ENCODE assay signal across 19 cellular contexts in the genomic region with DNA sequence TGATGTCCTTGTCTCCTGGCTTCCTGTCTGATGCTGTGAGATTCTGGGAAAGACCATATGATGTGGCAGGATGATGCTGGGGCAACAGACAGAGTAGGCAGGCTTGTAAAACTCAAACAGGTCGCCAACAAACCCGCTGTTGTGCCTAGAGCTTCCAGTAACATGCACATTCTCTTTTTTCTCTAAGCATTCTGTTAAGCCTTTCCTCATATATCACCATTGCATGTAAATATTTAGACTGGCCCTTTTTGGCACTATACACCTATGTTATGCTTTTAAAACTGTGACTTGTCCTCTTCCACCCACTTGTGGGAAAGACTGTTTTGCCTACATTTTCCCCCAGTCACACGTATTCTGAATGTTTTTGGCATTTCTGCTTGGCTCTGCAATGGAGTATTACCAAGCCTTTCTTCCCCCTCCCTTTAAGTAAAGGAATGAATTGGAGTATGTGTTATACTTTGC.
DNase-seq lines count a peak whose midpoint lies in the region; TF ChIP-seq lines count a peak whose summit lies in the region.
"Had no signal": no experiment of that assay in that cellular context is flagged by ENCODE, and none has a peak within 500 bp of the region (broad histone marks: within the 10 kb centered on the region; RNA-seq: fewer than 3 reads in every experiment).

No MANE protein-coding gene starts in this region.

- H3K79me1 ChIP-seq in neuronal stem cell (ENCODE audit: low read depth, low read length), result no peaks in the 10 kb centered on the region

- no peaks in the 10 kb centered on the region for H4K20me1 ChIP-seq in fibroblast of lung (ENCODE audit: control insufficient read depth, extremely low read depth, insufficient read depth, low read length)

- no peak overlapping the region for H2BK120ac ChIP-seq in neuronal stem cell (ENCODE audit: low read depth, low read length)

- H2BK15ac ChIP-seq in neuronal stem cell (ENCODE audit: low read length), result no peak overlapping the region

- no peak overlapping the region for H4K8ac ChIP-seq in neuronal stem cell (ENCODE audit: low read depth, low read length)

- peak; percentile 33 for DNase-seq in Ammon's horn (ENCODE audit: low spot score)
- DNase-seq in NCI-H748 treated with DMSO at 0.1 percent for 48 hours (lab: John Stamatoyannopoulos, UW), result peak; percentile 18
- DNase-seq in fibroblast of lung (ENCODE audit: low read depth in 2 of 2), result peak; percentile 56 to 66
- DNase-seq in neuronal stem cell (ENCODE audit: low spot score), result no peak
- no peak for DNase-seq in RKO (ENCODE audit: low spot score)
- DNase-seq in activated T-cell treated with anti-CD3 and anti-CD28 coated beads, Interleukin-2, amount 50 U/mL, for 1 hour, result no peak
- DNase-seq in stimulated activated CD4-positive, alpha-beta T cell treated with anti-CD3 and anti-CD28 coated beads, Interleukin-2, amount 100 ng/mL, for 24 hours, result no peak
- DNase-seq in esophagus squamous epithelium (lab: John Stamatoyannopoulos, UW), result no peak
- DNase-seq: activated CD4-positive, alpha-beta T cell treated with anti-CD3 and anti-CD28 coated beads, Interleukin-2, amount 50 U/mL, for 48 hours; activated T-cell treated with anti-CD3 and anti-CD28 coated beads, Interleukin-2, amount 50 U/mL, for 48 hours; midbrain; MM.1S; NCI-H2029 treated with DMSO at 0.1 percent for 48 hours; NCI-H82; occipital lobe; Peyer's patch; right lobe of liver; stimulated activated CD4-positive, alpha-beta T cell treated with anti-CD3 and anti-CD28 coated beads, Interleukin-4, amount 100 ng/mL, for 1 hour; WERI-Rb-1 had no signal

- WGBS in neuronal stem cell (ENCODE audit: extremely low coverage in 2 of 2, insufficient read length in 2 of 2, insufficient replicate concordance in 1 of 2), 2 donors, result no CpG with 5 or more reads among the region's 3 CpGs
- 40 to 42% methylated on average over 3 of the region's 3 CpGs for WGBS in esophagus squamous epithelium, 2 donors

- no peak overlapping the region for H2AFZ ChIP-seq in fibroblast of lung (ENCODE audit: low read length)
- peak overlapping the region; percentile 52 for H2AFZ ChIP-seq in neuronal stem cell (ENCODE audit: low read length)

- intact Hi-C loops in esophagus squamous epithelium (cut with DNase I), result no loop called here

- no peaks in the 10 kb centered on the region for H3K79me2 ChIP-seq in fibroblast of lung (ENCODE audit: control insufficient read depth, insufficient read depth, low read length)

- H3K4me1 ChIP-seq in fibroblast of lung (ENCODE audit: control insufficient read depth, extremely low read depth, insufficient read depth, low read length) (peaks cover 4% of the 10 kb centered on the region), neuronal stem cell (ENCODE audit: control insufficient read depth in 2 of 2, insufficient read depth in 1 of 2, low read depth in 1 of 2, low read length in 2 of 2) (peaks cover 9 to 33% of the 10 kb centered on the region in 2 donors), esophagus squamous epithelium (peaks cover 0 to 23% (median 7%) of the 10 kb centered on the region in 3 donors)
- H3K4me1 ChIP-seq: Peyer's patch, right lobe of liver had no signal

- no peak overlapping the region for H3K9ac ChIP-seq in fibroblast of lung (ENCODE audit: insufficient read depth, low read length)
- no peak overlapping the region for H3K9ac ChIP-seq in neuronal stem cell (ENCODE audit: low read depth, low read length, poor library complexity)

- no peak overlapping the region for H3K18ac ChIP-seq in neuronal stem cell (ENCODE audit: low read length)

- H3K4me2 ChIP-seq in fibroblast of lung (ENCODE audit: extremely low read depth, insufficient read depth, low read length) (peak overlapping the region; percentile 4), neuronal stem cell (ENCODE audit: insufficient read depth, low read length, poor library complexity, severe bottlenecking) (no peak overlapping the region)

- no peak overlapping the region for H2AK5ac ChIP-seq in neuronal stem cell (ENCODE audit: low read depth, low read length)

- no peak for TF ChIP-seq POLR2A in esophagus squamous epithelium (IDR thresholded peaks at IDR 0.05)

- no peak overlapping the region for H3K14ac ChIP-seq in neuronal stem cell (ENCODE audit: low read length)

- no peaks in the 10 kb centered on the region for H3K27me3 ChIP-seq in fibroblast of lung (ENCODE audit: control insufficient read depth, insufficient read depth, low read length)
- H3K27me3 ChIP-seq in neuronal stem cell (ENCODE audit: control insufficient read depth in 3 of 3, insufficient read depth in 3 of 3, low read depth in 1 of 3, low read length in 3 of 3), result no peaks in the 10 kb centered on the region
- no peaks in the 10 kb centered on the region for H3K27me3 ChIP-seq in esophagus squamous epithelium
- H3K27me3 ChIP-seq: Peyer's patch, right lobe of liver had no signal

- H2BK12ac ChIP-seq in neuronal stem cell (ENCODE audit: low read length), result no peak overlapping the region

- H3K36me3 ChIP-seq in fibroblast of lung (ENCODE audit: control insufficient read depth, insufficient read depth, low read length) (no peaks in the 10 kb centered on the region), neuronal stem cell (replicated peaks in 1 of 2; ENCODE audit: control insufficient read depth in 2 of 2, insufficient read depth in 2 of 2, low read length in 2 of 2) (no peaks in the 10 kb centered on the region), esophagus squamous epithelium (no peaks in the 10 kb centered on the region)
- H3K36me3 ChIP-seq: Peyer's patch, right lobe of liver, WERI-Rb-1 had no signal

- H3K9me3 ChIP-seq in fibroblast of lung (ENCODE audit: control insufficient read depth, insufficient read depth, low read depth, low read length), result no peaks in the 10 kb centered on the region
- H3K9me3 ChIP-seq in neuronal stem cell (replicated peaks in 1 of 2; ENCODE audit: control insufficient read depth in 2 of 2, insufficient read depth in 1 of 2, low read depth in 1 of 2, low read length in 2 of 2), result no peaks in the 10 kb centered on the region
- no peaks in the 10 kb centered on the region for H3K9me3 ChIP-seq in esophagus squamous epithelium
- H3K9me3 ChIP-seq: Peyer's patch, right lobe of liver had no signal

- no peak overlapping the region for H2BK5ac ChIP-seq in neuronal stem cell (ENCODE audit: low read length)

- no peak overlapping the region for H3K4ac ChIP-seq in neuronal stem cell (ENCODE audit: low read length)

- TF ChIP-seq CTCF in fibroblast of lung (conservative IDR thresholded peaks at IDR 0.05 in 1 of 2, IDR thresholded peaks at IDR 0.05 in 1 of 2; ENCODE audit: low read depth in 1 of 2, low read length in 2 of 2) (no peak), esophagus squamous epithelium (IDR thresholded peaks at IDR 0.05) (no peak)

- H3K4me3 ChIP-seq in fibroblast of lung (replicated peaks in 1 of 4; ENCODE audit: control extremely low read depth in 1 of 4, insufficient read depth in 1 of 4, low read depth in 3 of 4, low read length in 4 of 4) (no peak overlapping the region), neuronal stem cell (ENCODE audit: low read length in 2 of 2) (no peak overlapping the region), esophagus squamous epithelium (no peak overlapping the region)
- H3K4me3 ChIP-seq: Peyer's patch, right lobe of liver had no signal

- H4K91ac ChIP-seq in neuronal stem cell (ENCODE audit: low read depth, low read length, poor library complexity), result no peak overlapping the region

- H3K27ac ChIP-seq in fibroblast of lung (ENCODE audit: insufficient read depth, low read length) (no peak overlapping the region), neuronal stem cell (replicated peaks; ENCODE audit: low read length) (no peak overlapping the region), esophagus squamous epithelium (peak overlapping the region in 2 of 4 donors; percentile 49 to 67)
- H3K27ac ChIP-seq: right lobe of liver, WERI-Rb-1 had no signal

- no peak overlapping the region for H3K23ac ChIP-seq in neuronal stem cell (ENCODE audit: low read depth, low read length, poor library complexity)

Comparison
In these comparisons a context has a peak if more than half of its experiments do, and no peak if none do; other contexts are left out.
1. DNase-seq: peak in Ammon's horn (single experiment), NCI-H748 treated with DMSO at 0.1 percent for 48 hours (single experiment) and fibroblast of lung (2 of 2); none in neuronal stem cell (single experiment), RKO (single experiment), activated T-cell treated with anti-CD3 and anti-CD28 coated beads, Interleukin-2, amount 50 U/mL, for 1 hour (single experiment), stimulated activated CD4-positive, alpha-beta T cell treated with anti-CD3 and anti-CD28 coated beads, Interleukin-2, amount 100 ng/mL, for 24 hours (0 of 2) and esophagus squamous epithelium (single experiment).